ENCODE assay signal across 17 cellular contexts in genomic region chr2:167965907-167966306, GRCh38.
"Had no signal": no experiment of that assay in that cellular context is flagged by ENCODE, and none has a peak within 500 bp of the region (broad histone marks: within the 10 kb centered on the region; RNA-seq: fewer than 3 reads in every experiment).

No MANE protein-coding gene starts in this region.

- H3K27me3 ChIP-seq: brain microvascular endothelial cell, colonic mucosa, pancreas, tibial artery, uterus had no signal

- H3K9me3 Mint-ChIP-seq: activated naive CD4-positive, alpha-beta T cell treated with anti-CD3 and anti-CD28 coated beads for 36 hours; activated T-helper 17 cell treated with anti-CD3 and anti-CD28 coated beads, Interleukin-2, amount 50 U/mL, for 72 hours had no signal

- H3K4me3 Mint-ChIP-seq: activated naive CD4-positive, alpha-beta T cell treated with anti-CD3 and anti-CD28 coated beads for 36 hours; activated T-helper 17 cell treated with anti-CD3 and anti-CD28 coated beads, Interleukin-2, amount 50 U/mL, for 72 hours; T-helper 2 cell treated with Interferon-gamma antibody and Interleukin-4, amounts not matched to agents 5 μg/mL and 100 μg/mL, for 36 hours had no signal

- H3K27me3 Mint-ChIP-seq: activated T-helper 17 cell treated with anti-CD3 and anti-CD28 coated beads, Interleukin-2, amount 50 U/mL, for 72 hours had no signal

- H3K27ac Mint-ChIP-seq: activated naive CD4-positive, alpha-beta T cell treated with anti-CD3 and anti-CD28 coated beads for 36 hours; T-helper 2 cell treated with Interferon-gamma antibody and Interleukin-4, amounts not matched to agents 5 μg/mL and 100 μg/mL, for 36 hours had no signal

- H3K9me3 ChIP-seq: colonic mucosa, lower lobe of right lung, pancreas, tibial artery, uterus had no signal

- H3K4me1 ChIP-seq: colonic mucosa, lower lobe of right lung, pancreas, tibial artery, uterus had no signal

- H3K27ac ChIP-seq: brain microvascular endothelial cell, colonic mucosa, lower lobe of right lung, pancreas, skin epidermis, tibial artery, uterus had no signal

- DNase-seq: activated CD4-positive, alpha-beta T cell treated with anti-CD3 and anti-CD28 coated beads for 4 hours; activated naive CD4-positive, alpha-beta T cell treated with anti-CD3 and anti-CD28 coated beads for 36 hours; anterior cingulate cortex; brain microvascular endothelial cell; central memory CD4-positive, alpha-beta T cell; colonic mucosa; erythroblast; hypothalamus; lower lobe of right lung; midbrain; pancreas; stimulated activated CD4-positive, alpha-beta T cell treated with anti-CD3 and anti-CD28 coated beads, Interleukin-2, amount 100 ng/mL, for 48 hours; tibial artery; uterus had no signal

- H3K36me3 ChIP-seq: brain microvascular endothelial cell, colonic mucosa, lower lobe of right lung, uterus had no signal

- H3K4me3 ChIP-seq: colonic mucosa, lower lobe of right lung, pancreas, skin epidermis, tibial artery, uterus had no signal
